10 cellular contexts compared by ENCODE assay signal in the genomic region with DNA sequence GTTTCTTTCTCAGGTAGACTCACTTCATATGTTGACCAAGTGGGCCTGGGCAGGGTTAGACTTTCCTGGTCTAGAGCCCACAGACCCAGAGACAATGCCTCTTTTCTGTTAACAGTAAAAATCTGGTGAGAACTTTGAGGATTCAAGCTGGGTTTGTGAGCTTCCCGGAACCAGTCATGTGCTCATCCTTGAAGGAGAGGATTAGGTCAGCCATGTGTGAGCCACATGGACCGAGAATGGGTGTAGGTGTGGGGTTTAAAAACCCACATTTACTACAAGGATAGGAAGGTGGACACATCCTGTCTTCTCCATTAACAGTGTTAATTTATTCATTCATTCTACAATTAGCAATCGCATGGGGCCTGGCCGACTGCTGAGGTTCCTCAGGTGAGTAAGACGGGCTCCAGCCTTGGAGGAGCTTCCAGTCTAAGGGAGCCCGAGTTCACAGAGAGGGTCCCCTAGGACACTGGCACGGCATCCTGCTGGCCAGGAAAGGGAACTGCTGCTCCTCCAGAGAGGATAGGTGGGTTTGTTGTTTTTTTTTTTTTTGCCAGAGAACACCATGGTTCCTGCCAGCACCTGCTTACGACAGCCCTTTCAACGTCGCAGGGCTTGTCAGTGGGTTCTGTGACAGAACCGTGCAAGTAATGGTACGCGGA.
DNase-seq lines count a peak whose midpoint lies in the region; ATAC-seq and TF ChIP-seq lines count a peak whose summit lies in the region.
"Had no signal": no experiment of that assay in that cellular context is flagged by ENCODE, and none has a peak within 500 bp of the region (broad histone marks: within the 10 kb centered on the region; RNA-seq: fewer than 3 reads in every experiment).

No MANE protein-coding gene starts in this region.

- no peak for ATAC-seq in CD4-positive, CD25-positive, alpha-beta regulatory T cell (ENCODE audit: low read depth in 2 of 2)

- BruUV-seq in PC-9 (replicated peaks; lab: Mats Ljungman, UMichigan), result no TSS peak

- no peaks in the 10 kb centered on the region for H3K36me3 Mint-ChIP-seq in CD4-positive, CD25-positive, alpha-beta regulatory T cell
- H3K36me3 Mint-ChIP-seq in nephron progenitor cell (ENCODE audit: low read depth), result peaks cover 15% of the 10 kb centered on the region

- peaks cover 47% of the 10 kb centered on the region for H3K27me3 Mint-ChIP-seq in CD4-positive, CD25-positive, alpha-beta regulatory T cell
- H3K27me3 Mint-ChIP-seq in nephron progenitor cell (ENCODE audit: low read depth, poor library complexity), result peaks cover 13% of the 10 kb centered on the region

- H3K4me2 ChIP-seq in MM.1S (ENCODE audit: low read depth, low read length) (no peak overlapping the region), PC-9 (no peak overlapping the region)

- CTCF ChIA-PET in PC-9 (lab: Charles Lee), result no interaction called here

- H3K4me1 ChIP-seq in CD4-positive, CD25-positive, alpha-beta regulatory T cell (ENCODE audit: control insufficient read depth, insufficient read depth, low read length, poor library complexity, severe bottlenecking), result peaks cover 14% of the 10 kb centered on the region
- peaks cover 6% of the 10 kb centered on the region for H3K4me1 ChIP-seq in MM.1S (ENCODE audit: low read length)
- no peaks in the 10 kb centered on the region for H3K4me1 ChIP-seq in PC-9 (replicated peaks; ENCODE audit: insufficient read depth)

- peak overlapping the region; percentile 51 for H3K4me3 ChIP-seq in CD4-positive, CD25-positive, alpha-beta regulatory T cell (ENCODE audit: low read depth, low read length)
- no peak overlapping the region for H3K4me3 ChIP-seq in MM.1S (ENCODE audit: low read length)
- peak overlapping the region; percentile 70 for H3K4me3 ChIP-seq in epithelial cell of esophagus (ENCODE audit: low read length)
- H3K4me3 ChIP-seq in PC-9, result no peak overlapping the region
- H3K4me3 ChIP-seq: HAP-1 had no signal

- H3K9me3 Mint-ChIP-seq in CD4-positive, CD25-positive, alpha-beta regulatory T cell, result peaks cover 0 to 1% (median 0%) of the 10 kb centered on the region in 7 donors
- H3K9me3 Mint-ChIP-seq in nephron progenitor cell, result peaks cover 3% of the 10 kb centered on the region

- H3K79me2 ChIP-seq in MM.1S (ENCODE audit: low read length) (no peaks in the 10 kb centered on the region), PC-9 (ENCODE audit: low read depth) (no peaks in the 10 kb centered on the region)

- peak; percentile 8; the same call in 1 of the 2 replicates for TF ChIP-seq CTCF in MM.1S (IDR thresholded peaks at IDR 0.05; ENCODE audit: low read length)
- peak; percentile 32 for TF ChIP-seq CTCF in epithelial cell of esophagus (IDR thresholded peaks at IDR 0.05; ENCODE audit: insufficient read depth, low read depth, low read length, missing control alignments)
- TF ChIP-seq CTCF in nephron progenitor cell (IDR thresholded peaks at IDR 0.05), result peak; percentile 56
- TF ChIP-seq CTCF in PC-9 (conservative IDR thresholded peaks at IDR 0.05), result no peak

- intact Hi-C loops in PC-9 (cut with micrococcal nuclease; ENCODE audit: unreplicated experiment), result no loop called here

- no peaks in the 10 kb centered on the region for H3K9me3 ChIP-seq in CD4-positive, CD25-positive, alpha-beta regulatory T cell (ENCODE audit: control insufficient read depth in 2 of 2, low read length in 2 of 2)
- H3K9me3 ChIP-seq in MM.1S (replicated peaks; ENCODE audit: insufficient read depth, low read length) (no peaks in the 10 kb centered on the region), PC-9 (ENCODE audit: insufficient read depth, low read depth) (no peaks in the 10 kb centered on the region)
- H3K9me3 ChIP-seq: HAP-1 had no signal

- POLR2A ChIA-PET in PC-9 (lab: Charles Lee; ENCODE audit: unreplicated experiment), result no interaction called here

- H3K9ac ChIP-seq in MM.1S (ENCODE audit: low read length), result no peak overlapping the region

- H4K20me1 ChIP-seq in MM.1S (ENCODE audit: insufficient read depth, low read length), result no peaks in the 10 kb centered on the region
- no peaks in the 10 kb centered on the region for H4K20me1 ChIP-seq in PC-9 (ENCODE audit: insufficient read depth)

- no peaks in the 10 kb centered on the region for H3K36me3 ChIP-seq in CD4-positive, CD25-positive, alpha-beta regulatory T cell (ENCODE audit: control insufficient read depth, insufficient read depth, low read length)
- H3K36me3 ChIP-seq in MM.1S (replicated peaks; ENCODE audit: insufficient read depth, low read length) (no peaks in the 10 kb centered on the region), PC-9 (ENCODE audit: low read depth) (no peaks in the 10 kb centered on the region)
- H3K36me3 ChIP-seq: HAP-1 had no signal

- H2AFZ ChIP-seq in MM.1S (ENCODE audit: low read length) (no peak overlapping the region), PC-9 (no peak overlapping the region)

- peaks cover 2% of the 10 kb centered on the region for H3K27me3 ChIP-seq in CD4-positive, CD25-positive, alpha-beta regulatory T cell (ENCODE audit: control insufficient read depth, insufficient read depth, low read length)
- H3K27me3 ChIP-seq in MM.1S (replicated peaks; ENCODE audit: insufficient read depth, low read length) (no peaks in the 10 kb centered on the region), PC-9 (ENCODE audit: insufficient read depth, low read depth) (no peaks in the 10 kb centered on the region)

- H3F3A ChIP-seq in MM.1S (ENCODE audit: insufficient read depth, low read length), result 0 out of 2 replicates have a peak, but pooled peaks cover 5% of the 10 kb centered on the region
- no peaks in the 10 kb centered on the region for H3F3A ChIP-seq in PC-9 (ENCODE audit: insufficient read depth, low read depth)

- H3K9me2 ChIP-seq in MM.1S (replicated peaks; ENCODE audit: insufficient read depth, low read length) (no peaks in the 10 kb centered on the region), PC-9 (ENCODE audit: insufficient read depth) (no peaks in the 10 kb centered on the region)

- H3K27ac Mint-ChIP-seq in CD4-positive, CD25-positive, alpha-beta regulatory T cell, result no peak overlapping the region
- H3K27ac Mint-ChIP-seq in nephron progenitor cell, result no peak overlapping the region

- H3K4me1 Mint-ChIP-seq in CD4-positive, CD25-positive, alpha-beta regulatory T cell, result peaks cover 5 to 19% (median 11%) of the 10 kb centered on the region in 4 donors
- peaks cover 19% of the 10 kb centered on the region for H3K4me1 Mint-ChIP-seq in nephron progenitor cell

- peak overlapping the region in 3 of 4 donors; percentile 82 to 90 (median 85) for H3K4me3 Mint-ChIP-seq in CD4-positive, CD25-positive, alpha-beta regulatory T cell
- H3K4me3 Mint-ChIP-seq in nephron progenitor cell, result peak overlapping the region; percentile 88

- H3K27ac ChIP-seq in CD4-positive, CD25-positive, alpha-beta regulatory T cell (ENCODE audit: insufficient read depth, low read length, poor library complexity, severe bottlenecking), result no peak overlapping the region
- H3K27ac ChIP-seq in MM.1S (ENCODE audit: low read length), result no peak overlapping the region
- H3K27ac ChIP-seq in PC-9, result no peak overlapping the region

- no peak for DNase-seq in CD4-positive, CD25-positive, alpha-beta regulatory T cell
- no peak for DNase-seq in MM.1S
- DNase-seq in epithelial cell of esophagus (ENCODE audit: low read depth), result no peak
- DNase-seq in nephron progenitor cell, result no peak
- no peak for DNase-seq in SIG-M5 (lab: John Stamatoyannopoulos, UW)
- DNase-seq in PC-9, result no peak
- no peak for DNase-seq in SW 1271 (lab: John Stamatoyannopoulos, UW)
- DNase-seq in NCI-H128 (lab: John Stamatoyannopoulos, UW; ENCODE audit: unreplicated experiment), result no peak
- DNase-seq: stimulated activated CD4-positive, alpha-beta T cell treated with anti-CD3 and anti-CD28 coated beads, Interleukin-12 subunit alpha, Interleukin-12 subunit beta, amount 100 ng/mL, for 4 hours had no signal

Comparison
In these comparisons a context has a peak if more than half of its experiments do, and no peak if none do; other contexts are left out.
1. H3K4me3 ChIP-seq: peak in CD4-positive, CD25-positive, alpha-beta regulatory T cell (single experiment) and epithelial cell of esophagus (single experiment); none in MM.1S (single experiment) and PC-9 (single experiment).